9 cellular contexts compared by ENCODE assay signal in the genomic region with DNA sequence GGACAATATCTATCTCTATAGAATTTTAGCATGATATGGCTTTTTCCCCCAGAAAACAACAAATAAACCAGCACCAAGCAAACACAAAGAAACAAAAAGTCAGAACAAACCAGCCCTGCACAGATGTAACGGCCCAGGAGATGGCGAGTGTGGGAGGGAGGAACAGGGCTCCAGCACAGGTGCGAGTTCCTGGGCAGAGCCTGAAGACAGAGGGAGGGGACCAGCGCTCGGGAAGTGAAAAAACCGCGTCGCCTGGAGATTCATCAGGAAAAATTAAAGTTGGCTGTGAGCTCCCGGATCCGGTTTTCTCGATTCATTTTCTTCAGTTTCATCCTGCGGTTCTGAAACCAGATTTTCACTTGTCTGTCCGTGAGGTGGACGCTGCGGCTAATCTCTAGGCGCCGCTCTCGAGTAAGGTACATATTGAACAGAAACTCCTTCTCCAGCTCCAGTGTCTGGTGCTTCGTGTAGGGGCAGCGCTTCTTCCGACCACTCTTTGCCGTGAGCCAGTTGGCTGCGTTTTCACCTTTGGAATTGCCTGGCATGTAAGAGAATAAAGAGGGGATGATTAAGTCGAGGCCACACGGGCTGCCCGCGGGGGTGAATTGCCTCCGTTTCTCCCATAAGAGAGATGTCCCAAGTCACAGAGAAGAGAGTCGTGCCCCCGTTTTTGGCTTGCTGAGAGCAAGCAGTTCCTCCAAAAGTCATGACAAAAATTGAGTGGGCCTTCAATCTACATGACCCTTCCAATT. TPM values are rescaled to one million over a fixed set of nuclear protein-coding genes. Genes with fewer than 3 reads are reported as not detected.
A peak's percentile ranks its signal among the peaks of the same experiment; 100 is the strongest.
DNase-seq lines count a peak whose midpoint lies in the region; ATAC-seq and TF ChIP-seq lines count a peak whose summit lies in the region.
"Had no signal": no experiment of that assay in that cellular context is flagged by ENCODE, and none has a peak within 500 bp of the region (broad histone marks: within the 10 kb centered on the region; RNA-seq: fewer than 3 reads in every experiment).

No MANE protein-coding gene starts in this region.

- DNase-seq in activated CD4-positive, CD25-positive, alpha-beta regulatory T cell treated with anti-CD3 and anti-CD28 coated beads, Interleukin-2, amount 50 U/mL, for 72 hours = peak; percentile 29
- DNase-seq in activated CD4-positive, CD25-positive, alpha-beta regulatory T cell (lab: John Stamatoyannopoulos, UW) = no peak
- DNase-seq in PC-3 (no peak), epithelial cell of proximal tubule (ENCODE audit: low read depth) (no peak), G401 (ENCODE audit: low spot score) (no peak), esophagus muscularis mucosa (ENCODE audit: extremely low spot score) (no peak)
- DNase-seq in stimulated activated naive CD8-positive, alpha-beta T cell treated with anti-CD3 and anti-CD28 coated beads, Interleukin-15, amount 100 ng/mL, for 72 hours = peak in 1 of 2 donors; percentile 13

- peak overlapping the region; percentile 84 for H3K4me3 ChIP-seq in PC-3 (ENCODE audit: low read length)
- peak overlapping the region; percentile 74 for H3K4me3 ChIP-seq in epithelial cell of proximal tubule (ENCODE audit: low read depth, low read length)
- no peak overlapping the region for H3K4me3 ChIP-seq in esophagus muscularis mucosa
- H3K4me3 ChIP-seq: cardiac muscle cell had no signal

- H3K79me2 ChIP-seq in PC-3 (ENCODE audit: low read length) = peaks cover 100% of the 10 kb centered on the region

- H3K36me3 ChIP-seq in PC-3 (ENCODE audit: low read depth, low read length) (0 out of 2 replicates have a peak, but pooled peaks cover 4% of the 10 kb centered on the region), esophagus muscularis mucosa (no peaks in the 10 kb centered on the region)
- H3K36me3 ChIP-seq: cardiac muscle cell had no signal

- H3K4me1 ChIP-seq in PC-3 (ENCODE audit: insufficient read depth, low read length) (peaks cover 26% of the 10 kb centered on the region), esophagus muscularis mucosa (peaks cover 26 to 55% (median 44%) of the 10 kb centered on the region in 4 donors)

- POLR2A ChIA-PET in PC-3 (lab: Charles Lee; ENCODE audit: unreplicated experiment) = interaction anchor here (1.3 kb wide), 1 partner anchor 17 kb away, joined by 3 read pairs; no protein-coding TSS in a partner anchor

- no peaks in the 10 kb centered on the region for H4K20me1 ChIP-seq in PC-3 (ENCODE audit: low read length)

- no peak overlapping the region for H2AFZ ChIP-seq in PC-3 (ENCODE audit: low read length)

- TSS peak; percentile 5 for BruUV-seq in PC-3 (replicated peaks; lab: Mats Ljungman, UMichigan)

- intact Hi-C loops in PC-3 (cut with micrococcal nuclease) = no loop called here
- intact Hi-C loops in esophagus muscularis mucosa (cut with DNase I) = no loop called here

- H3K4me2 ChIP-seq in PC-3 (ENCODE audit: low read length) = peak overlapping the region; percentile 93

- WGBS in esophagus muscularis mucosa = 8% methylated on average over 30 of the region's 30 CpGs

- no peaks in the 10 kb centered on the region for H3K9me3 Mint-ChIP-seq in stimulated activated naive CD8-positive, alpha-beta T cell treated with anti-CD3 and anti-CD28 coated beads, Interleukin-15, amount 100 ng/mL, for 72 hours

- peaks cover 53% of the 10 kb centered on the region for H3K4me1 Mint-ChIP-seq in stimulated activated naive CD8-positive, alpha-beta T cell treated with anti-CD3 and anti-CD28 coated beads, Interleukin-15, amount 100 ng/mL, for 72 hours

- H3K27me3 ChIP-seq in PC-3 (ENCODE audit: low read length) = no peaks in the 10 kb centered on the region
- H3K27me3 ChIP-seq in esophagus muscularis mucosa = peaks cover 39 to 100% (median 99%) of the 10 kb centered on the region in 4 donors

- peak overlapping the region; percentile 61 to 74 for H3K4me3 Mint-ChIP-seq in stimulated activated naive CD8-positive, alpha-beta T cell treated with anti-CD3 and anti-CD28 coated beads, Interleukin-15, amount 100 ng/mL, for 72 hours

- TF ChIP-seq EP300 in esophagus muscularis mucosa (IDR thresholded peaks at IDR 0.05) = no peak

- ATAC-seq in PC-3 = no peak
- ATAC-seq in stimulated activated naive CD8-positive, alpha-beta T cell treated with anti-CD3 and anti-CD28 coated beads, Interleukin-15, amount 100 ng/mL, for 72 hours = no peak
- no peak for ATAC-seq in GM21360 (IDR thresholded peaks at IDR 0.05; ENCODE audit: unreplicated experiment)

- TF ChIP-seq CTCF in PC-3 (conservative IDR thresholded peaks at IDR 0.05; ENCODE audit: low read depth, low read length) (no peak), epithelial cell of proximal tubule (conservative IDR thresholded peaks at IDR 0.05; ENCODE audit: low read depth, low read length) (no peak), esophagus muscularis mucosa (IDR thresholded peaks at IDR 0.05) (no peak)

- H3K9me3 ChIP-seq in PC-3 (ENCODE audit: low read length) (no peaks in the 10 kb centered on the region), esophagus muscularis mucosa (no peaks in the 10 kb centered on the region)

- CTCF ChIA-PET in PC-3 (lab: Charles Lee) = interaction anchor here (0.6 kb wide), 1 partner anchor 8 kb away, joined by 5 read pairs; no protein-coding TSS in a partner anchor

- TF ChIP-seq POLR2A in esophagus muscularis mucosa (IDR thresholded peaks at IDR 0.05; ENCODE audit: low read depth) = no peak

- H3K27ac Mint-ChIP-seq in stimulated activated naive CD8-positive, alpha-beta T cell treated with anti-CD3 and anti-CD28 coated beads, Interleukin-15, amount 100 ng/mL, for 72 hours = no peak overlapping the region

- peak overlapping the region; percentile 97 for H3K27ac ChIP-seq in PC-3 (ENCODE audit: low read length)
- no peak overlapping the region for H3K27ac ChIP-seq in esophagus muscularis mucosa (replicated peaks in 1 of 4)
- H3K27ac ChIP-seq: cardiac muscle cell had no signal

- no peaks in the 10 kb centered on the region for H3F3A ChIP-seq in PC-3 (ENCODE audit: low read length, unreplicated experiment)

- in situ Hi-C loops in G401 (cut with HindIII; ENCODE audit: low sequenced_read_pairs) = no loop called here

- H3K9ac ChIP-seq in PC-3 (ENCODE audit: low read length) = peak overlapping the region; percentile 90

- peaks cover 95% of the 10 kb centered on the region for H3K27me3 Mint-ChIP-seq in stimulated activated naive CD8-positive, alpha-beta T cell treated with anti-CD3 and anti-CD28 coated beads, Interleukin-15, amount 100 ng/mL, for 72 hours

- H3K9me2 ChIP-seq in PC-3 (replicated peaks; ENCODE audit: low read length) = no peaks in the 10 kb centered on the region

RNA-seq across cellular contexts. Expression of a gene that starts 2.3 kb away (rescaled TPM):
- total RNA-seq in PC-3 (2014; rRNA removed) (36.0 and 46.1 TPM in 2 replicates), epithelial cell of proximal tubule (36.7 and 51.7 TPM in 2 replicates), esophagus muscularis mucosa (not detected)
- 10.3 and 23.0 TPM in 2 replicates for total RNA-seq in G401 (2014; rRNA removed; shearing (Covaris generic))
- total RNA-seq: cardiac muscle cell had no signal

RNA-seq across cellular contexts. Expression of a gene that starts 6.5 kb away (rescaled TPM):
- total RNA-seq in PC-3 (2014; rRNA removed) (69.0 and 85.3 TPM in 2 replicates), epithelial cell of proximal tubule (82.4 and 104 TPM in 2 replicates), esophagus muscularis mucosa (under 1 TPM in 1 of 4 donors, not detected in 3; 0.50 TPM)
- total RNA-seq in G401 (2014; rRNA removed; shearing (Covaris generic)) = 66.5 and 71.2 TPM in 2 replicates
- total RNA-seq: cardiac muscle cell had no signal

RNA-seq across cellular contexts. Expression of a gene that starts 13.2 kb away (rescaled TPM):
- 26.6 and 31.4 TPM in 2 replicates for total RNA-seq in PC-3 (2014; rRNA removed)
- 10.7 and 12.5 TPM in 2 replicates for total RNA-seq in epithelial cell of proximal tubule
- total RNA-seq in G401 (2014; rRNA removed; shearing (Covaris generic)) = 9.3 and 11.6 TPM in 2 replicates
- not detected for total RNA-seq in esophagus muscularis mucosa
- total RNA-seq: cardiac muscle cell had no signal

RNA-seq across cellular contexts. Expression of a gene that starts 15.3 kb away (rescaled TPM):
- total RNA-seq in PC-3 (2014; rRNA removed) (2.6 and 2.8 TPM in 2 replicates), epithelial cell of proximal tubule (21.4 and 27.9 TPM in 2 replicates), esophagus muscularis mucosa (1 to 10 TPM in 1 of 4 donors, under 1 TPM in 3; 0.33 to 1.7 (median 0.49) TPM)
- 4.4 and 7.1 TPM in 2 replicates for total RNA-seq in G401 (2014; rRNA removed; shearing (Covaris generic))
- total RNA-seq: cardiac muscle cell had no signal

RNA-seq across cellular contexts. Expression of a gene that starts 19.4 kb away (rescaled TPM):
- total RNA-seq in PC-3 (2014; rRNA removed) = 4.5 and 13.8 TPM in 2 replicates
- total RNA-seq in epithelial cell of proximal tubule = 14.4 and 33.2 TPM in 2 replicates
- 2.2 TPM in 1 of 2 replicates, not detected in the other for total RNA-seq in G401 (2014; rRNA removed; shearing (Covaris generic))
- 10 to 100 TPM; 10.2 to 16.6 (median 13.8) TPM for total RNA-seq in esophagus muscularis mucosa

Comparison
In these comparisons a context has a peak if more than half of its experiments do, and no peak if none do; other contexts are left out.
1. H3K4me3 ChIP-seq: peak in PC-3 (single experiment) and epithelial cell of proximal tubule (single experiment); none in esophagus muscularis mucosa (0 of 4).
2. RNA of a gene that starts 6.5 kb away (total RNA-seq): 82.4 to 104 TPM in epithelial cell of proximal tubule, 66.5 to 71.2 TPM in G401 and 69.0 to 85.3 TPM in PC-3; 0.50 TPM in esophagus muscularis mucosa; every median in the first group is over 10 times any median in the second.
3. RNA of a gene that starts 13.2 kb away (total RNA-seq): 26.6 to 31.4 TPM in PC-3, 10.7 to 12.5 TPM in epithelial cell of proximal tubule and 9.3 to 11.6 TPM in G401; not detected in esophagus muscularis mucosa; every median in the first group is over 10 times any median in the second.